In the genomic region with DNA sequence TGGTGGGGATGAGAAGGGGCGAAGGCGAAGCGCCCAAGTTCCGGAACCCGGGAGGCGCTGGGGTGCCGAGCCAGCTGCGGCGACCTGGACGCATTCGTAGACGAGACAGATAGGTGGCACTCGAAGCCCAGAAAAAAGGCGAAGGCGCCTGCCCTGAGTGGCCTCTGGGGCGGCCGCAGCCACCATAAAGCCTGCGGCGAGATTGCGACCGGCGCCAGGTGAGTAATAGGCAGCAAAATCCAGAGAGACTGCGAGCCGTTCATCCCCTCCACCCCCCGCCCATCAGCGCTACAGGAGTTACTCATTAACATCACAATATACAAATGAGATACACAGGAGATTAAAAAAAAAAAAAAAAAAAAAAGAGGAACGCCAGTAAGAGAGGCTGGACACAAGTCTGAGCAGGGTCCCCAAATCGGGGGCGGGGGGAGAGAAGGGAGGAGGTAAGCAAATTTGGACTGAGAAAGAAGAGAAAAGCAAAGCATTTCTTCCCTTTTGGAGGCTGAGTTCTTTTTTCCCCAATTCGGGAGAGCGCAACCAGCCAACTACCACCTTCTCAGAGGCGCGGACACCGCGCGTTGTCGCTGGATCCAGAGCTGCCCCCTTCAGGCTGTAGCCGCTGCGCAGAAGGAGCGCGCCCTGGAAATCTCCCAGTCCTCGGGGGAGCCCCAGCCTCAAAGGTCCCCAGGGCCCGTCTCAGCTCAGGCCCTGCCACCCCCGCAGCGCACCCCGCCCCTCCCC, we compare ENCODE assay signal across 7 cellular contexts. TPM values are rescaled to one million over a fixed set of nuclear protein-coding genes. Genes with fewer than 3 reads are reported as not detected.
DNase-seq lines count a peak whose midpoint lies in the region; ATAC-seq and TF ChIP-seq lines count a peak whose summit lies in the region.

No MANE protein-coding gene starts in this region.

- H3K36me3 ChIP-seq in GM06990 (ENCODE audit: control insufficient read depth, insufficient read depth, low read length) (no peaks in the 10 kb centered on the region), KMS-11 (ENCODE audit: insufficient read depth) (no peaks in the 10 kb centered on the region)
- no peaks in the 10 kb centered on the region for H3K36me3 ChIP-seq in CD8-positive, alpha-beta T cell (ENCODE audit: insufficient read depth, low read length)

- no peak overlapping the region for H3K4me3 Mint-ChIP-seq in CD8-positive, alpha-beta T cell
- H3K4me3 Mint-ChIP-seq in activated T-helper 2 cell treated with anti-CD3 and anti-CD28 coated beads, Interferon-gamma antibody, Interleukin-2, Interleukin-4, amounts not matched to agents 10 μg/mL and 5 μg/mL and 100 μg/mL, durations not matched to agents 14 hours and 24 hours and 36 hours (ENCODE audit: low read depth) = no peak overlapping the region

- no peak overlapping the region for H3K9ac ChIP-seq in KMS-11

- H3K4me3 ChIP-seq in GM06990 (replicated peaks; ENCODE audit: low read depth, low read length) (no peak overlapping the region), KMS-11 (IDR thresholded peaks at IDR 0.05; ENCODE audit: insufficient read depth, low read depth, low read length) (no peak overlapping the region)
- no peak overlapping the region for H3K4me3 ChIP-seq in CD8-positive, alpha-beta T cell (ENCODE audit: low read depth, low read length)

- peak; percentile 76 for ATAC-seq in omental fat pad (ENCODE audit: low FRiP score)
- no peak for ATAC-seq in CD8-positive, alpha-beta T cell

- peak overlapping the region; percentile 56 for H3K4me2 ChIP-seq in KMS-11

- peaks cover 67% of the 10 kb centered on the region for H3K27me3 Mint-ChIP-seq in CD8-positive, alpha-beta T cell (ENCODE audit: low read depth)
- H3K27me3 Mint-ChIP-seq in activated T-helper 2 cell treated with anti-CD3 and anti-CD28 coated beads, Interferon-gamma antibody, Interleukin-2, Interleukin-4, amounts not matched to agents 10 μg/mL and 5 μg/mL and 100 μg/mL, durations not matched to agents 14 hours and 24 hours and 36 hours (ENCODE audit: low read depth) = peaks cover 84% of the 10 kb centered on the region

- DNase-seq in GM06990 (ENCODE audit: extremely low read depth, insufficient read length) = no peak
- DNase-seq in T1000 (lab: John Stamatoyannopoulos, UW) = peak; percentile 69
- peak; percentile 35 for DNase-seq in globus pallidus (ENCODE audit: low spot score)
- DNase-seq in omental fat pad (ENCODE audit: low spot score) = peak; percentile 53
- no peak for DNase-seq in CD8-positive, alpha-beta T cell
- no peak for DNase-seq in activated T-helper 2 cell treated with anti-CD3 and anti-CD28 coated beads, Interferon-gamma antibody, Interleukin-2, Interleukin-4, amounts not matched to agents 10 μg/mL and 5 μg/mL and 100 μg/mL, durations not matched to agents 14 hours and 24 hours and 36 hours (ENCODE audit: low spot score)

- no peaks in the 10 kb centered on the region for H3K79me2 ChIP-seq in KMS-11 (ENCODE audit: insufficient read depth, low read depth)

- no peaks in the 10 kb centered on the region for H3K9me3 ChIP-seq in CD8-positive, alpha-beta T cell (ENCODE audit: low read length)

- H4K20me1 ChIP-seq in KMS-11 (ENCODE audit: insufficient read depth) = no peaks in the 10 kb centered on the region

- intact Hi-C loops in CD8-positive, alpha-beta T cell (cut with DNase I, micrococcal nuclease) = loop anchor here in 1 of 2 experiments (10.0 kb wide), 1 partner anchor 1086 kb away; no protein-coding TSS in a partner anchor
- intact Hi-C loops in activated T-helper 2 cell treated with anti-CD3 and anti-CD28 coated beads, Interferon-gamma antibody, Interleukin-2, Interleukin-4, amounts not matched to agents 10 μg/mL and 5 μg/mL and 100 μg/mL, durations not matched to agents 14 hours and 24 hours and 36 hours (cut with micrococcal nuclease) = loop anchor here (2.0 to 5.0 kb wide), 2 partner anchors 226 to 272 kb away; no protein-coding TSS in a partner anchor

- H2AFZ ChIP-seq in KMS-11 (ENCODE audit: low read depth) = peak overlapping the region; percentile 69

- no peaks in the 10 kb centered on the region for H3K4me1 Mint-ChIP-seq in CD8-positive, alpha-beta T cell (ENCODE audit: low read depth)
- no peaks in the 10 kb centered on the region for H3K4me1 Mint-ChIP-seq in activated T-helper 2 cell treated with anti-CD3 and anti-CD28 coated beads, Interferon-gamma antibody, Interleukin-2, Interleukin-4, amounts not matched to agents 10 μg/mL and 5 μg/mL and 100 μg/mL, durations not matched to agents 14 hours and 24 hours and 36 hours (ENCODE audit: low read depth)

- CTCF ChIA-PET in CD8-positive, alpha-beta T cell (lab: Charles Lee) = no interaction called here

- POLR2A ChIA-PET in CD8-positive, alpha-beta T cell (lab: Charles Lee) = no interaction called here

- H3K36me3 Mint-ChIP-seq in CD8-positive, alpha-beta T cell = no peaks in the 10 kb centered on the region
- H3K36me3 Mint-ChIP-seq in activated T-helper 2 cell treated with anti-CD3 and anti-CD28 coated beads, Interferon-gamma antibody, Interleukin-2, Interleukin-4, amounts not matched to agents 10 μg/mL and 5 μg/mL and 100 μg/mL, durations not matched to agents 14 hours and 24 hours and 36 hours (ENCODE audit: low read depth) = no peaks in the 10 kb centered on the region

- H3K27me3 ChIP-seq in GM06990 (replicated peaks; ENCODE audit: control insufficient read depth, insufficient read depth, low read length) = peaks cover 1% of the 10 kb centered on the region; the same call in 1 of the 2 replicates
- H3K27me3 ChIP-seq in KMS-11 (ENCODE audit: insufficient read depth, low read depth) = no peaks in the 10 kb centered on the region
- H3K27me3 ChIP-seq in CD8-positive, alpha-beta T cell (ENCODE audit: insufficient read depth, low read length) = peaks cover 20% of the 10 kb centered on the region

- no peaks in the 10 kb centered on the region for H3K9me3 Mint-ChIP-seq in CD8-positive, alpha-beta T cell
- no peaks in the 10 kb centered on the region for H3K9me3 Mint-ChIP-seq in activated T-helper 2 cell treated with anti-CD3 and anti-CD28 coated beads, Interferon-gamma antibody, Interleukin-2, Interleukin-4, amounts not matched to agents 10 μg/mL and 5 μg/mL and 100 μg/mL, durations not matched to agents 14 hours and 24 hours and 36 hours

- no peak overlapping the region for H3K27ac Mint-ChIP-seq in CD8-positive, alpha-beta T cell
- H3K27ac Mint-ChIP-seq in activated T-helper 2 cell treated with anti-CD3 and anti-CD28 coated beads, Interferon-gamma antibody, Interleukin-2, Interleukin-4, amounts not matched to agents 10 μg/mL and 5 μg/mL and 100 μg/mL, durations not matched to agents 14 hours and 24 hours and 36 hours = no peak overlapping the region

- no peak overlapping the region for H3K27ac ChIP-seq in KMS-11
- no peak overlapping the region for H3K27ac ChIP-seq in CD8-positive, alpha-beta T cell (ENCODE audit: low read depth, low read length)

- no peaks in the 10 kb centered on the region for H3K4me1 ChIP-seq in KMS-11 (ENCODE audit: low read depth, poor library complexity, severe bottlenecking)
- H3K4me1 ChIP-seq in CD8-positive, alpha-beta T cell (ENCODE audit: insufficient read depth, low read length) = no peaks in the 10 kb centered on the region

- peak; percentile 42 for TF ChIP-seq CTCF in GM06990 (IDR thresholded peaks at IDR 0.05; ENCODE audit: insufficient read depth, low read length, poor library complexity, severe bottlenecking)
- TF ChIP-seq CTCF in KMS-11 (conservative IDR thresholded peaks at IDR 0.05; ENCODE audit: low read depth, low read length) = peak; percentile 43; the same call in 1 of the 2 replicates
- peak in 1 of 3 donors; percentile 17 for TF ChIP-seq CTCF in omental fat pad (IDR thresholded peaks at IDR 0.05)
- TF ChIP-seq CTCF in CD8-positive, alpha-beta T cell (IDR thresholded peaks at IDR 0.05) = no peak

RNA-seq across cellular contexts. Expression of gene TBX3, which starts 15.7 kb away (rescaled TPM):
- total RNA-seq in omental fat pad = 10 to 100 TPM; 14.0 to 44.8 (median 17.6) TPM
- total RNA-seq in CD8-positive, alpha-beta T cell = not detected
- total RNA-seq in activated T-helper 2 cell treated with anti-CD3 and anti-CD28 coated beads, Interferon-gamma antibody, Interleukin-2, Interleukin-4, amounts not matched to agents 10 μg/mL and 5 μg/mL and 100 μg/mL, durations not matched to agents 14 hours and 24 hours and 36 hours = not detected in 2 replicates

Comparison
In these comparisons a context has a peak if more than half of its experiments do, and no peak if none do; other contexts are left out.
1. DNase-seq: peak in T1000 (single experiment), globus pallidus (single experiment) and omental fat pad (single experiment); none in GM06990 (single experiment), CD8-positive, alpha-beta T cell (0 of 7) and activated T-helper 2 cell treated with anti-CD3 and anti-CD28 coated beads, Interferon-gamma antibody, Interleukin-2, Interleukin-4, amounts not matched to agents 10 μg/mL and 5 μg/mL and 100 μg/mL, durations not matched to agents 14 hours and 24 hours and 36 hours (single experiment).
2. RNA of gene TBX3, which starts 15.7 kb away (total RNA-seq): 14.0 to 44.8 TPM in omental fat pad; not detected in CD8-positive, alpha-beta T cell and not detected in activated T-helper 2 cell treated with anti-CD3 and anti-CD28 coated beads, Interferon-gamma antibody, Interleukin-2, Interleukin-4, amounts not matched to agents 10 μg/mL and 5 μg/mL and 100 μg/mL, durations not matched to agents 14 hours and 24 hours and 36 hours; every median in the first group is over 10 times any median in the second.